29 cellular contexts compared by ENCODE assay signal in the genomic region with DNA sequence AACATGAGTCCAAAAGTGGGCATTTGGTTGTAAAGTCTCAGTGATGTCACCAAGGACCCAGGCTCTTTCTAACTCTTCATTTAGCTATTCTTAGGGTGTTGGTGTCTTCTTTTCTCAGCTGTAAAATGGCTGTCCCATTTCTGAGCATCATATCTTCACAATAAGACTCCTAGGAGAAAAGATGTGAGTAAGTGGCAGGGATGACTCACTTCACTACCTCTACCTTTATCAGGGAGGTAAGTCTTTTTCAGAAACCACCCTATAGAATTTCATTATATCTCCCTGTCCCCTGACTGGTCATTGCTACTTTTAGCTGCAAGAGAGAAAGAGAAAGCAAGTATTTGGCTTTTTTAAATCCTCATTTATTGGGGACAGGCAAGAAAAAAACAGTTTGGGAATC.
"Had no signal": no experiment of that assay in that cellular context is flagged by ENCODE, and none has a peak within 500 bp of the region (broad histone marks: within the 10 kb centered on the region; RNA-seq: fewer than 3 reads in every experiment).

No MANE protein-coding gene starts in this region.

- H3K27ac Mint-ChIP-seq: mesothelial cell of epicardium, naive B cell, nephron had no signal

- H3K4me2 ChIP-seq: hepatocyte, smooth muscle cell had no signal

- H2AFZ ChIP-seq: hepatocyte had no signal

- H3K27me3 ChIP-seq: dorsolateral prefrontal cortex, gastroesophageal sphincter, heart left ventricle, hepatocyte, right atrium auricular region, transverse colon, upper lobe of right lung, uterus had no signal

- H3K27me3 Mint-ChIP-seq: naive B cell had no signal

- DNase-seq: dorsolateral prefrontal cortex; effector CD4-positive, alpha-beta T cell; heart left ventricle; kidney; mesenchymal stem cell; mucosa of descending colon; naive B cell; nucleus accumbens; stimulated activated CD4-positive, alpha-beta T cell treated with anti-CD3 and anti-CD28 coated beads, Interleukin-12 subunit alpha, Interleukin-12 subunit beta, amount 100 ng/mL, for 4 hours; stimulated activated CD4-positive, alpha-beta T cell treated with anti-CD3 and anti-CD28 coated beads, Interleukin-1b, Interleukin-23, amount 100 ng/mL, for 48 hours; stimulated activated CD4-positive, alpha-beta T cell treated with anti-CD3 and anti-CD28 coated beads, Interleukin-4, amount 100 ng/mL, for 1 hour; stimulated activated CD8-positive, alpha-beta memory T cell treated with anti-CD3 and anti-CD28 coated beads, Interleukin-4, amount 100 ng/mL, for 48 hours; stimulated activated naive CD4-positive, alpha-beta T cell treated with Interleukin-2 at 50 U/mL for 16 hours; transverse colon; upper lobe of right lung; uterus had no signal

- H3K36me3 ChIP-seq: gastroesophageal sphincter, heart left ventricle, prostate gland, right atrium auricular region, thoracic aorta, transverse colon, upper lobe of right lung, uterus had no signal

- H3K79me2 ChIP-seq: hepatocyte had no signal

- H3K9me3 Mint-ChIP-seq: naive B cell, nephron had no signal

- H3K27ac ChIP-seq: dorsolateral prefrontal cortex, epithelial cell of prostate, gastroesophageal sphincter, heart left ventricle, hepatocyte, prostate gland, right atrium auricular region, thoracic aorta, transverse colon, upper lobe of right lung, uterus had no signal

- H3K4me3 Mint-ChIP-seq: mesothelial cell of epicardium, naive B cell, nephron had no signal

- H3K4me1 Mint-ChIP-seq: mesothelial cell of epicardium, nephron had no signal

- H3K9me3 ChIP-seq: gastroesophageal sphincter, heart left ventricle, mucosa of descending colon, prostate gland, right atrium auricular region, thoracic aorta, transverse colon, upper lobe of right lung, uterus had no signal

- ATAC-seq: esophagus mucosa, gastroesophageal sphincter, heart left ventricle, left lobe of liver, mucosa of descending colon, sciatic nerve, upper lobe of right lung had no signal

- H3K36me3 Mint-ChIP-seq: mesothelial cell of epicardium, naive B cell had no signal

- H3K4me3 ChIP-seq: dorsolateral prefrontal cortex, gastroesophageal sphincter, heart left ventricle, hepatocyte, lung, mucosa of descending colon, prostate gland, right atrium auricular region, smooth muscle cell, thoracic aorta, transverse colon, upper lobe of right lung, uterus had no signal

- H3K4me1 ChIP-seq: gastroesophageal sphincter, heart left ventricle, prostate gland, right atrium auricular region, transverse colon, upper lobe of right lung, uterus had no signal
